3 cellular contexts compared by ENCODE assay signal in genomic region chr5:69515570-69515969, GRCh38. TPM values are rescaled to one million over a fixed set of nuclear protein-coding genes. Genes with fewer than 3 reads are reported as not detected.
A peak's percentile ranks its signal among the peaks of the same experiment; 100 is the strongest.
DNase-seq lines count a peak whose midpoint lies in the region; ATAC-seq and TF ChIP-seq lines count a peak whose summit lies in the region.
"Not testable (repeated sequence)": the region's sequence is repeated elsewhere in the genome, so short reads cannot be mapped to it uniquely, and the experiment has no call there.

No MANE protein-coding gene starts in this region.

- not testable (repeated sequence) for TF ChIP-seq CTCF in Caco-2 (IDR thresholded peaks at IDR 0.05; ENCODE audit: insufficient read depth in 1 of 2, low read depth in 1 of 2, low read length in 1 of 2, severe bottlenecking in 1 of 2, unreplicated experiment in 1 of 2); stomach (IDR thresholded peaks at IDR 0.05); upper lobe of left lung (IDR thresholded peaks at IDR 0.05)

- POLR2A ChIA-PET in Caco-2 (lab: Charles Lee) = not testable (repeated sequence)

- H3K4me1 Mint-ChIP-seq in Caco-2 (ENCODE audit: low read depth, unreplicated experiment) = peaks cover 11% of the 10 kb centered on the region

- WGBS in stomach, 5 donors = 91 to 100% (median 96%) methylated on average over 1 to 22 of the region's 30 CpGs; no CpG with 5 or more reads in 1 of the 5 donors
- no CpG with 5 or more reads among the region's 30 CpGs for WGBS in upper lobe of left lung, 2 donors

- H3K4me3 ChIP-seq in Caco-2 (ENCODE audit: low read depth, low read length); stomach; upper lobe of left lung: not testable (repeated sequence)

- H3K9me3 ChIP-seq in Caco-2, stomach, upper lobe of left lung: not testable (repeated sequence)

- H3K4me3 Mint-ChIP-seq in Caco-2 (ENCODE audit: unreplicated experiment) = not testable (repeated sequence)

- H3K36me3 ChIP-seq in Caco-2 (ENCODE audit: control insufficient read depth, insufficient read depth, low read length); stomach; upper lobe of left lung: not testable (repeated sequence)

- intact Hi-C loops in Caco-2 (cut with micrococcal nuclease; ENCODE audit: unreplicated experiment); stomach (cut with DNase I; ENCODE audit: low total_unique reads): not testable (repeated sequence)

- peak overlapping the region; percentile 74 for H3K27ac Mint-ChIP-seq in Caco-2 (ENCODE audit: unreplicated experiment)

- not testable (repeated sequence) for H3K9me3 Mint-ChIP-seq in Caco-2 (ENCODE audit: unreplicated experiment)

- TF ChIP-seq POLR2A in stomach (IDR thresholded peaks at IDR 0.05); upper lobe of left lung (IDR thresholded peaks at IDR 0.05): not testable (repeated sequence)

- H3K36me3 Mint-ChIP-seq in Caco-2 (ENCODE audit: insufficient read depth, unreplicated experiment) = peaks cover 85% of the 10 kb centered on the region

- H3K27ac ChIP-seq in stomach = peak overlapping the region in 4 of 5 donors; percentile 18 to 71 (median 68)
- peak overlapping the region in 3 of 4 donors; percentile 70 to 82 (median 77) for H3K27ac ChIP-seq in upper lobe of left lung

- BruUV-seq in Caco-2 (replicated peaks; lab: Mats Ljungman, UMichigan) = not testable (repeated sequence)

- DNase-seq in Caco-2, stomach: not testable (repeated sequence)
- DNase-seq in upper lobe of left lung = peak in 1 of 2 donors; percentile 52

- H3K27me3 Mint-ChIP-seq in Caco-2 (ENCODE audit: insufficient read depth, unreplicated experiment) = not testable (repeated sequence)

- H3K4me1 ChIP-seq in Caco-2 (peaks cover 55% of the 10 kb centered on the region), stomach (peaks cover 29 to 62% (median 40%) of the 10 kb centered on the region in 4 donors), upper lobe of left lung (peaks cover 25 to 49% (median 41%) of the 10 kb centered on the region in 4 donors)

- CTCF ChIA-PET in Caco-2 (lab: Charles Lee) = not testable (repeated sequence)

- TF ChIP-seq EP300 in stomach (IDR thresholded peaks at IDR 0.05); upper lobe of left lung (IDR thresholded peaks at IDR 0.05): not testable (repeated sequence)

- not testable (repeated sequence) for H3K27me3 ChIP-seq in Caco-2 (replicated peaks; ENCODE audit: control insufficient read depth, insufficient read depth, low read length); stomach; upper lobe of left lung

- ATAC-seq in upper lobe of left lung (ENCODE audit: low FRiP score in 2 of 2) = not testable (repeated sequence)

RNA-seq across cellular contexts. Expression of gene OCLN, which starts 23.0 kb away (rescaled TPM):
- 174 and 184 TPM in 2 replicates for total RNA-seq in Caco-2 (2022)
- 10 to 100 TPM; 17.5 to 81.9 (median 52.3) TPM for total RNA-seq in stomach
- polyA plus RNA-seq in stomach = 10 to 100 TPM in 1 of 3 donors, 1 to 10 TPM in 2; 4.4 to 12.5 (median 7.3) TPM
- 100 to 1,000 TPM in 3 of 6 donors, 10 to 100 TPM in 3; 66.4 to 277 (median 109) TPM for total RNA-seq in upper lobe of left lung

RNA-seq across cellular contexts. Expression of gene GTF2H2C, which starts 44.4 kb away (rescaled TPM):
- total RNA-seq in Caco-2 (2022) (44.8 and 52.9 TPM in 2 replicates), stomach (10 to 100 TPM in 3 of 5 donors, 1 to 10 TPM in 2; 4.7 to 55.1 (median 17.4) TPM), upper lobe of left lung (10 to 100 TPM; 28.4 to 56.6 (median 33.4) TPM)
- polyA plus RNA-seq in stomach = 10 to 100 TPM in 2 of 3 donors, 1 to 10 TPM in 1; 7.5 to 12.4 (median 11.4) TPM
